8 cellular contexts compared by ENCODE assay signal in genomic region chr9:83978992-83979811, GRCh38. TPM values are rescaled to one million over a fixed set of nuclear protein-coding genes. Genes with fewer than 3 reads are reported as not detected.
DNase-seq lines count a peak whose midpoint lies in the region; ATAC-seq and TF ChIP-seq lines count a peak whose summit lies in the region.

No MANE protein-coding gene starts in this region.

- H4K20me1 ChIP-seq in BLaER1 treated with 17β-estradiol and CSF1 and Interleukin-3, amounts not matched to agents 10 nM and 100 nM, result peaks cover 52 to 54% (median 53%) of the 10 kb centered on the region in 11 experiments

- ATAC-seq in SK-N-SH treated with all-trans-retinoic acid at 6 μM for 48 hours, result peak; percentile 66

- peak overlapping the region; percentile 98 to 100 (median 100) for H3K27ac ChIP-seq in BLaER1 treated with 17β-estradiol and CSF1 and Interleukin-3, amounts not matched to agents 10 nM and 100 nM
- H3K27ac ChIP-seq in substantia nigra (ENCODE audit: low read depth, low read length, poor library complexity, severe bottlenecking), result peak overlapping the region; percentile 99

- H3K4me2 ChIP-seq in BLaER1 treated with 17β-estradiol and CSF1 and Interleukin-3, amounts not matched to agents 10 nM and 100 nM, result peak overlapping the region; percentile 76 to 91 (median 85)

- H3K9me3 ChIP-seq in BLaER1 treated with 17β-estradiol and CSF1 and Interleukin-3, amounts not matched to agents 10 nM and 100 nM (replicated peaks in 1 of 11), result no peaks in the 10 kb centered on the region

- peaks cover 38 to 53% (median 51%) of the 10 kb centered on the region in 11 experiments for H3K36me3 ChIP-seq in BLaER1 treated with 17β-estradiol and CSF1 and Interleukin-3, amounts not matched to agents 10 nM and 100 nM

- H3K4me3 ChIP-seq in BLaER1 treated with 17β-estradiol and CSF1 and Interleukin-3, amounts not matched to agents 10 nM and 100 nM, result peak overlapping the region; percentile 82 to 99 (median 92)

- H3K4me3 Mint-ChIP-seq in activated naive CD4-positive, alpha-beta T cell treated with anti-CD3 and anti-CD28 coated beads, Interleukin-2, amount 50 U/mL, for 24 hours, result peak overlapping the region; percentile 95

- no peaks in the 10 kb centered on the region for H3K27me3 Mint-ChIP-seq in activated naive CD4-positive, alpha-beta T cell treated with anti-CD3 and anti-CD28 coated beads, Interleukin-2, amount 50 U/mL, for 24 hours

- peaks cover 37 to 61% (median 53%) of the 10 kb centered on the region in 10 experiments for H3K4me1 ChIP-seq in BLaER1 treated with 17β-estradiol and CSF1 and Interleukin-3, amounts not matched to agents 10 nM and 100 nM

- H3K9ac ChIP-seq in BLaER1 treated with 17β-estradiol and CSF1 and Interleukin-3, amounts not matched to agents 10 nM and 100 nM, result peak overlapping the region; percentile 98 to 100 (median 100)

- DNase-seq in GM20000 (ENCODE audit: low spot score) (peak; percentile 71), LHCN-M2 (ENCODE audit: low read depth) (peak; percentile 79), globus pallidus (ENCODE audit: low spot score) (peak; percentile 82), occipital lobe (lab: John Stamatoyannopoulos, UW) (peak; percentile 68), substantia nigra (lab: John Stamatoyannopoulos, UW) (peak in 48 of 49 donors; percentile 43 to 90 (median 74))

- TF ChIP-seq CTCF in GM20000 (IDR thresholded peaks at IDR 0.05; ENCODE audit: extremely low read depth, missing control alignments), result no peak

- no peaks in the 10 kb centered on the region for H3K27me3 ChIP-seq in BLaER1 treated with 17β-estradiol and CSF1 and Interleukin-3, amounts not matched to agents 10 nM and 100 nM

- peak overlapping the region; percentile 100 for H3K27ac Mint-ChIP-seq in activated naive CD4-positive, alpha-beta T cell treated with anti-CD3 and anti-CD28 coated beads, Interleukin-2, amount 50 U/mL, for 24 hours

- H3K9me3 Mint-ChIP-seq in activated naive CD4-positive, alpha-beta T cell treated with anti-CD3 and anti-CD28 coated beads, Interleukin-2, amount 50 U/mL, for 24 hours, result no peaks in the 10 kb centered on the region

- H3K36me3 Mint-ChIP-seq in activated naive CD4-positive, alpha-beta T cell treated with anti-CD3 and anti-CD28 coated beads, Interleukin-2, amount 50 U/mL, for 24 hours, result peaks cover 34% of the 10 kb centered on the region

- H3K4me1 Mint-ChIP-seq in activated naive CD4-positive, alpha-beta T cell treated with anti-CD3 and anti-CD28 coated beads, Interleukin-2, amount 50 U/mL, for 24 hours, result peaks cover 50% of the 10 kb centered on the region

TF ChIP-seq in SK-N-SH treated with all-trans-retinoic acid at 6 μM for 48 hours, 23 proteins besides CTCF, POLR2A, EP300 and RAD21:
- TF ChIP-seq ESRRG (CRISPR knock-in tag; IDR thresholded peaks at IDR 0.05) (no peak), SNAI2 (CRISPR knock-in tag; IDR thresholded peaks at IDR 0.05) (no peak), POU6F1 (CRISPR knock-in tag; IDR thresholded peaks at IDR 0.05; ENCODE audit: borderline replicate concordance, low read depth) (no peak), ZFP30 (CRISPR knock-in tag; IDR thresholded peaks at IDR 0.05) (no peak)

RNA-seq across cellular contexts. Expression of gene HNRNPK, which starts 0.8 kb away (rescaled TPM):
- total RNA-seq in LHCN-M2 (2014; rRNA removed) (641 and 719 TPM in 2 replicates), occipital lobe (769 TPM)
- 476 TPM for polyA plus RNA-seq in LHCN-M2 (2012)

RNA-seq across cellular contexts. Expression of gene RMI1, which starts 1.4 kb away (rescaled TPM):
- total RNA-seq in LHCN-M2 (2014; rRNA removed) (8.3 and 11.1 TPM in 2 replicates), occipital lobe (18.6 TPM)
- 3.9 TPM for polyA plus RNA-seq in LHCN-M2 (2012)

RNA-seq across cellular contexts. Expression of gene KIF27, which starts 58.0 kb away (rescaled TPM):
- total RNA-seq in LHCN-M2 (2014; rRNA removed) (0.80 and 0.96 TPM in 2 replicates), occipital lobe (17.3 TPM)
- 0.30 TPM for polyA plus RNA-seq in LHCN-M2 (2012)

Comparison
In these comparisons a context has a peak if more than half of its experiments do, and no peak if none do; other contexts are left out.
1. Peak in every context shown above with its lines: DNase-seq, ATAC-seq, H3K4me3 ChIP-seq and H3K27ac ChIP-seq.